In genomic region chr14:91108941-91109611, GRCh38 we compare ENCODE assay signal across 8 cellular contexts. TPM values are rescaled to one million over a fixed set of nuclear protein-coding genes. Genes with fewer than 3 reads are reported as not detected.
A peak's percentile ranks its signal among the peaks of the same experiment; 100 is the strongest.
DNase-seq lines count a peak whose midpoint lies in the region; ATAC-seq, FAIRE-seq and TF ChIP-seq lines count a peak whose summit lies in the region.

No MANE protein-coding gene starts in this region.

- no peak for ATAC-seq in central memory CD8-positive, alpha-beta T cell (replicated peaks; ENCODE audit: extremely low read depth, poor library complexity, severe bottlenecking)
- ATAC-seq in GM19351 (IDR thresholded peaks at IDR 0.05; ENCODE audit: unreplicated experiment) (no peak), HG02970 (IDR thresholded peaks at IDR 0.05; ENCODE audit: low FRiP score, unreplicated experiment) (no peak)

- H3K9me3 Mint-ChIP-seq in T-helper 1 cell treated with Interleukin-12 subunit alpha and Interleukin-12 subunit beta and Interleukin-4 antibody, amounts not matched to agents 30 μg/mL and 1 μg/mL, for 36 hours, result no peaks in the 10 kb centered on the region
- no peaks in the 10 kb centered on the region for H3K9me3 Mint-ChIP-seq in central memory CD8-positive, alpha-beta T cell

- no peaks in the 10 kb centered on the region for H3K27me3 ChIP-seq in skeletal muscle satellite cell (ENCODE audit: control insufficient read depth, insufficient read depth, low read length)
- H3K27me3 ChIP-seq in H7 (ENCODE audit: control insufficient read depth, insufficient read depth, low read length), result no peaks in the 10 kb centered on the region

- peak overlapping the region; percentile 38 for H3K4me3 Mint-ChIP-seq in T-helper 1 cell treated with Interleukin-12 subunit alpha and Interleukin-12 subunit beta and Interleukin-4 antibody, amounts not matched to agents 30 μg/mL and 1 μg/mL, for 36 hours
- H3K4me3 Mint-ChIP-seq in central memory CD8-positive, alpha-beta T cell, result peak overlapping the region; percentile 54

- FAIRE-seq in GM12891 (lab: Jason Lieb, UNC), result peak; percentile 16

- peak overlapping the region; percentile 13 for H3K9ac ChIP-seq in skeletal muscle satellite cell (ENCODE audit: low read depth, low read length)

- H3K4me1 ChIP-seq in skeletal muscle satellite cell (ENCODE audit: control insufficient read depth, insufficient read depth, low read length), result peaks cover 37% of the 10 kb centered on the region

- DNase-seq in GM12891 (ENCODE audit: insufficient read length, low spot score), result no peak
- DNase-seq in central memory CD8-positive, alpha-beta T cell (ENCODE audit: low spot score in 2 of 2), result no peak
- no peak for DNase-seq in A172 (ENCODE audit: low spot score)
- no peak for DNase-seq in H7

- no peaks in the 10 kb centered on the region for H3K9me3 ChIP-seq in skeletal muscle satellite cell (replicated peaks; ENCODE audit: low read length)

- peak overlapping the region; percentile 67 for H3K4me2 ChIP-seq in skeletal muscle satellite cell (ENCODE audit: low read length)

- H3K36me3 ChIP-seq in skeletal muscle satellite cell (ENCODE audit: insufficient read depth, low read length) (no peaks in the 10 kb centered on the region), H7 (replicated peaks; ENCODE audit: control insufficient read depth, insufficient read depth, low read length) (no peaks in the 10 kb centered on the region)

- no peaks in the 10 kb centered on the region for H3K27me3 Mint-ChIP-seq in T-helper 1 cell treated with Interleukin-12 subunit alpha and Interleukin-12 subunit beta and Interleukin-4 antibody, amounts not matched to agents 30 μg/mL and 1 μg/mL, for 36 hours (ENCODE audit: low read depth)
- H3K27me3 Mint-ChIP-seq in central memory CD8-positive, alpha-beta T cell, result no peaks in the 10 kb centered on the region

- peaks cover 47% of the 10 kb centered on the region for H3K4me1 Mint-ChIP-seq in T-helper 1 cell treated with Interleukin-12 subunit alpha and Interleukin-12 subunit beta and Interleukin-4 antibody, amounts not matched to agents 30 μg/mL and 1 μg/mL, for 36 hours (ENCODE audit: low read depth)
- peaks cover 46% of the 10 kb centered on the region for H3K4me1 Mint-ChIP-seq in central memory CD8-positive, alpha-beta T cell

- H3K4me3 ChIP-seq in skeletal muscle satellite cell (ENCODE audit: low read length) (no peak overlapping the region), H7 (ENCODE audit: insufficient read depth, low read depth, low read length) (no peak overlapping the region)

- TF ChIP-seq POLR2A in GM12891 (IDR thresholded peaks at IDR 0.05; ENCODE audit: low read depth, low read length), result no peak

- H3K36me3 Mint-ChIP-seq in T-helper 1 cell treated with Interleukin-12 subunit alpha and Interleukin-12 subunit beta and Interleukin-4 antibody, amounts not matched to agents 30 μg/mL and 1 μg/mL, for 36 hours (ENCODE audit: low read depth), result peaks cover 4% of the 10 kb centered on the region
- H3K36me3 Mint-ChIP-seq in central memory CD8-positive, alpha-beta T cell (ENCODE audit: insufficient read depth), result peaks cover 6% of the 10 kb centered on the region

- H3K27ac Mint-ChIP-seq in T-helper 1 cell treated with Interleukin-12 subunit alpha and Interleukin-12 subunit beta and Interleukin-4 antibody, amounts not matched to agents 30 μg/mL and 1 μg/mL, for 36 hours, result peak overlapping the region; percentile 88
- peak overlapping the region; percentile 86 for H3K27ac Mint-ChIP-seq in central memory CD8-positive, alpha-beta T cell (ENCODE audit: low read depth)

TF ChIP-seq in GM12891, 5 proteins besides CTCF, POLR2A, EP300 and RAD21:
- TF ChIP-seq SPI1 (IDR thresholded peaks at IDR 0.05; ENCODE audit: low read depth, low read length) (peak; percentile 90), PAX5 (IDR thresholded peaks at IDR 0.05; ENCODE audit: insufficient read depth, low read length, severe bottlenecking) (no peak), POLR2AphosphoS5 (IDR thresholded peaks at IDR 0.05; ENCODE audit: low read depth, low read length) (no peak), TAF1 (IDR thresholded peaks at IDR 0.05; ENCODE audit: low read depth, low read length) (no peak), POU2F2 (IDR thresholded peaks at IDR 0.05; ENCODE audit: low read depth, low read length) (no peak)

RNA-seq across cellular contexts. Expression of gene DGLUCY, which starts 4.8 kb away (rescaled TPM):
- 26.9 TPM for polyA plus RNA-seq in GM12891 (2012; ENCODE audit: low read depth, missing spikeins)
- total RNA-seq in skeletal muscle satellite cell (2012; rRNA removed), result 32.2 and 33.9 TPM in 2 replicates
- 28.7 and 31.7 TPM in 2 replicates for total RNA-seq in A172 (2014; rRNA removed; shearing (Covaris generic))
- 20.3 and 28.0 TPM in 2 replicates for total RNA-seq in H7 (2014; rRNA removed; shearing (Covaris generic))

RNA-seq across cellular contexts. Expression of gene RPS6KA5, which starts 48.6 kb away (rescaled TPM):
- polyA plus RNA-seq in GM12891 (2012; ENCODE audit: low read depth, missing spikeins), result 0.54 TPM
- 0.44 and 0.51 TPM in 2 replicates for total RNA-seq in skeletal muscle satellite cell (2012; rRNA removed)
- total RNA-seq in A172 (2014; rRNA removed; shearing (Covaris generic)), result 5.8 and 8.8 TPM in 2 replicates
- 1.1 and 1.9 TPM in 2 replicates for total RNA-seq in H7 (2014; rRNA removed; shearing (Covaris generic))
